1 cellular context compared by ENCODE assay signal in the genomic region with DNA sequence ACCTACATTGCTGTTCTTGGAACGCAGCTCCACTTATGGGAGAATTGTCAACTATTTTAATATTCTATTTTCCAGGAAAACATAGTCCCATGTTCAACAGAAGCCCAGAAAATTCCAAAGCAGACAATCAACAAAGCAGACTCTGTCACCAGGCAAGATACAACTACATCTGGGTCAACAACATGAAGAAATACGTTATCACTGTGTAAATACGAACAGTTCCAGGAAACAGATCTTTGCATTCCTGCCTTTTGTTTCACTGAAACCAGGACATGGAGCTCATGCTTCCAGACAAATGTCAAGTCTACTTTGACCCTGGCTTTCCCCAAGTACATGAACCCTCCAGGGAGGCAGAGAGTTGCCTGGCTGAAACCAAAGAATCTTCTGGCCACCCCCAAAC.
TF ChIP-seq lines count a peak whose summit lies in the region.

No MANE protein-coding gene starts in this region.

TF ChIP-seq in HepG2, 621 proteins besides CTCF, POLR2A, EP300 and RAD21 (continued from another document and continues in another):
- TF ChIP-seq HMGXB3 (CRISPR knock-in tag; IDR thresholded peaks at IDR 0.05; ENCODE audit: borderline replicate concordance) (peak; percentile 73), ERF (CRISPR knock-in tag; IDR thresholded peaks at IDR 0.05) (peak; percentile 86), ZBTB7A (CRISPR knock-in tag; IDR thresholded peaks at IDR 0.05) (no peak), ARNT2 (CRISPR knock-in tag; IDR thresholded peaks at IDR 0.05; ENCODE audit: low read depth) (no peak), GLI4 (CRISPR knock-in tag; IDR thresholded peaks at IDR 0.05; ENCODE audit: borderline replicate concordance) (no peak), MNT (IDR thresholded peaks at IDR 0.05) (no peak), KDM2A (CRISPR knock-in tag; IDR thresholded peaks at IDR 0.05; ENCODE audit: borderline replicate concordance, low read depth) (no peak), SMAD9 (CRISPR knock-in tag; IDR thresholded peaks at IDR 0.05) (no peak), MED8 (CRISPR knock-in tag; IDR thresholded peaks at IDR 0.05; ENCODE audit: insufficient replicate concordance) (peak; percentile 44), ZBTB26 (CRISPR knock-in tag; IDR thresholded peaks at IDR 0.05; ENCODE audit: borderline replicate concordance) (peak; percentile 70), ZNF337 (CRISPR knock-in tag; IDR thresholded peaks at IDR 0.05; ENCODE audit: borderline replicate concordance, low read depth) (no peak), ZMYM2 (CRISPR knock-in tag; IDR thresholded peaks at IDR 0.05) (no peak; the same call in 1 of the 2 replicates), BCL6 (CRISPR knock-in tag; IDR thresholded peaks at IDR 0.05) (peak; percentile 100), PATZ1 (CRISPR knock-in tag; IDR thresholded peaks at IDR 0.05) (peak; percentile 73), GPN1 (CRISPR knock-in tag; IDR thresholded peaks at IDR 0.05; ENCODE audit: borderline replicate concordance) (no peak), GTF2F1 (IDR thresholded peaks at IDR 0.05; ENCODE audit: low read length) (peak; percentile 47; the same call in 1 of the 2 replicates), TERF1 (CRISPR knock-in tag; IDR thresholded peaks at IDR 0.05) (no peak), HNRNPUL1 (IDR thresholded peaks at IDR 0.05; ENCODE audit: low read depth, low read length) (no peak), HNRNPL (IDR thresholded peaks at IDR 0.05; ENCODE audit: low read depth, low read length) (no peak), ZNF331 (CRISPR knock-in tag; IDR thresholded peaks at IDR 0.05) (peak; percentile 96), GABPA (IDR thresholded peaks at IDR 0.05; ENCODE audit: low read depth, low read length) (no peak), GABPA (CRISPR knock-in tag; IDR thresholded peaks at IDR 0.05; ENCODE audit: low read depth) (peak; percentile 45), ZNF639 (CRISPR knock-in tag; conservative IDR thresholded peaks at IDR 0.05) (0 out of 2 replicates have a peak, but pooled peaks have one; percentile 47), NBN (conservative IDR thresholded peaks at IDR 0.05) (no peak), NAIF1 (CRISPR knock-in tag; IDR thresholded peaks at IDR 0.05; ENCODE audit: borderline replicate concordance) (0 out of 2 replicates have a peak, but pooled peaks have one; percentile 25), ZNF772 (CRISPR knock-in tag; IDR thresholded peaks at IDR 0.05) (peak; percentile 81), REXO4 (CRISPR knock-in tag; IDR thresholded peaks at IDR 0.05; ENCODE audit: borderline replicate concordance) (no peak), ZNF614 (CRISPR knock-in tag; IDR thresholded peaks at IDR 0.05; ENCODE audit: borderline replicate concordance) (peak; percentile 81), ZIK1 (CRISPR knock-in tag; IDR thresholded peaks at IDR 0.05; ENCODE audit: borderline replicate concordance, low read depth) (no peak), NFKB2 (CRISPR knock-in tag; IDR thresholded peaks at IDR 0.05; ENCODE audit: borderline replicate concordance) (no peak), IRX3 (CRISPR knock-in tag; IDR thresholded peaks at IDR 0.05; ENCODE audit: borderline replicate concordance, low read depth) (no peak)
- TF ChIP-seq, protein P1, sequence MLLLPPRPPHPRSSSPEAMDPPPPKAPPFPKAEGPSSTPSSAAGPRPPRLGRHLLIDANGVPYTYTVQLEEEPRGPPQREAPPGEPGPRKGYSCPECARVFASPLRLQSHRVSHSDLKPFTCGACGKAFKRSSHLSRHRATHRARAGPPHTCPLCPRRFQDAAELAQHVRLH (CRISPR knock-in tag; IDR thresholded peaks at IDR 0.05; ENCODE audit: borderline replicate concordance, low read depth), result peak; percentile 88
- TF ChIP-seq, protein P2, sequence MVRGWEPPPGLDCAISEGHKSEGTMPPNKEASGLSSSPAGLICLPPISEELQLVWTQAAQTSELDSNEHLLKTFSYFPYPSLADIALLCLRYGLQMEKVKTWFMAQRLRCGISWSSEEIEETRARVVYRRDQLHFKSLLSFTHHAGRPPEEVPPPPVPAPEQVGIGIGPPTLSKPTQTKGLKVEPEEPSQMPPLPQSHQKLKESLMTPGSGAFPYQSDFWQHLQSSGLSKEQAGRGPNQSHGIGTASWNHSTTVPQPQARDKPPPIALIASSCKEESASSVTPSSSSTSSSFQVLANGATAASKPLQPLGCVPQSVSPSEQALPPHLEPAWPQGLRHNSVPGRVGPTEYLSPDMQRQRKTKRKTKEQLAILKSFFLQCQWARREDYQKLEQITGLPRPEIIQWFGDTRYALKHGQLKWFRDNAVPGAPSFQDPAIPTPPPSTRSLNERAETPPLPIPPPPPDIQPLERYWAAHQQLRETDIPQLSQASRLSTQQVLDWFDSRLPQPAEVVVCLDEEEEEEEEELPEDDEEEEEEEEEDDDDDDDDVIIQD (CRISPR knock-in tag; IDR thresholded peaks at IDR 0.05; ENCODE audit: low read depth), result peak; percentile 79
- TF ChIP-seq, protein P3, sequence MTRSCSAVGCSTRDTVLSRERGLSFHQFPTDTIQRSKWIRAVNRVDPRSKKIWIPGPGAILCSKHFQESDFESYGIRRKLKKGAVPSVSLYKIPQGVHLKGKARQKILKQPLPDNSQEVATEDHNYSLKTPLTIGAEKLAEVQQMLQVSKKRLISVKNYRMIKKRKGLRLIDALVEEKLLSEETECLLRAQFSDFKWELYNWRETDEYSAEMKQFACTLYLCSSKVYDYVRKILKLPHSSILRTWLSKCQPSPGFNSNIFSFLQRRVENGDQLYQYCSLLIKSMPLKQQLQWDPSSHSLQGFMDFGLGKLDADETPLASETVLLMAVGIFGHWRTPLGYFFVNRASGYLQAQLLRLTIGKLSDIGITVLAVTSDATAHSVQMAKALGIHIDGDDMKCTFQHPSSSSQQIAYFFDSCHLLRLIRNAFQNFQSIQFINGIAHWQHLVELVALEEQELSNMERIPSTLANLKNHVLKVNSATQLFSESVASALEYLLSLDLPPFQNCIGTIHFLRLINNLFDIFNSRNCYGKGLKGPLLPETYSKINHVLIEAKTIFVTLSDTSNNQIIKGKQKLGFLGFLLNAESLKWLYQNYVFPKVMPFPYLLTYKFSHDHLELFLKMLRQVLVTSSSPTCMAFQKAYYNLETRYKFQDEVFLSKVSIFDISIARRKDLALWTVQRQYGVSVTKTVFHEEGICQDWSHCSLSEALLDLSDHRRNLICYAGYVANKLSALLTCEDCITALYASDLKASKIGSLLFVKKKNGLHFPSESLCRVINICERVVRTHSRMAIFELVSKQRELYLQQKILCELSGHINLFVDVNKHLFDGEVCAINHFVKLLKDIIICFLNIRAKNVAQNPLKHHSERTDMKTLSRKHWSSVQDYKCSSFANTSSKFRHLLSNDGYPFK (CRISPR knock-in tag; IDR thresholded peaks at IDR 0.05; ENCODE audit: borderline replicate concordance), result no peak
